In the genomic region with DNA sequence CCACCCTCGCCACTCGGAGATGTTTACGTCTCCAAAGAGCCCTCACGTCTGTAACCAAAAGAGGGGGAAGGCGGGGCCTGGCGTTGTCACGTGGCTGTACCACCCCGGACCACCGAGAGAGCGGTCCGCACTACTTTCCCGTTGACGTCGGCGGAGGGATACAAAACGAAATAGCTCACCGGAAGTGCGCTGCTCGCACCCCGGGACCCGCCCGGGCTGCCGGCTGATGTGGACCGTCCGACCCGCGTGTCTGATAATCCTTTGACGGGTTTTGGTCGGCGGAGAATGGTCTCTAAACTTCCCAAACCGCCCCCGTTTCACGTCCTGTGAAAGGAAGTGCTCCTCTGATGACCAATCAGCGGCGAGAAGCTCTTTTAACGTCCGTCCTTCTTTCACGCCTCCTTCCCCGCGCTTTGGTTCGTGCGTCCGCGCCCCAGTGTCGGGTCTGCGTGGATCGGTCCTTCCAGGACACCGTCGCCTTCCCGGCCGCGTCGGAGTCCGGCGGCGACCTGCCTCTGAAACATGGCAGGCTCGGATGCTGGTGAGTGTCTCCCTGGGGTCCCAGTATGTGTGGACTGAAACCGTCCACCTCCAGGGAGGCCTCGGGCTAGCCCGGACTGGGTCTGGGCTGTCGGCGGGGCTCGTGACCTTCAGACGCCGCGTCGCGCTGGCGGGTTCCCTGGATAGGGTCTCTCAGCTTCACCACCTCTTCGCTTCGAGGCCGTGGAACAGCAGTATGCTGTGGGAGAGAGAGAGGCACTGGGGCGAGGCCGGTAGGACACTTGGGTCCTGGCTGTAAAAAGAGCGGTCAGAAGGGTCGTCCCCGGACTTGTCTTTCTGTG, we compare ENCODE assay signal across 8 cellular contexts. TPM values are rescaled to one million over a fixed set of nuclear protein-coding genes. Genes with fewer than 3 reads are reported as not detected.
DNase-seq lines count a peak whose midpoint lies in the region; ATAC-seq and TF ChIP-seq lines count a peak whose summit lies in the region.

A gene with protein sequence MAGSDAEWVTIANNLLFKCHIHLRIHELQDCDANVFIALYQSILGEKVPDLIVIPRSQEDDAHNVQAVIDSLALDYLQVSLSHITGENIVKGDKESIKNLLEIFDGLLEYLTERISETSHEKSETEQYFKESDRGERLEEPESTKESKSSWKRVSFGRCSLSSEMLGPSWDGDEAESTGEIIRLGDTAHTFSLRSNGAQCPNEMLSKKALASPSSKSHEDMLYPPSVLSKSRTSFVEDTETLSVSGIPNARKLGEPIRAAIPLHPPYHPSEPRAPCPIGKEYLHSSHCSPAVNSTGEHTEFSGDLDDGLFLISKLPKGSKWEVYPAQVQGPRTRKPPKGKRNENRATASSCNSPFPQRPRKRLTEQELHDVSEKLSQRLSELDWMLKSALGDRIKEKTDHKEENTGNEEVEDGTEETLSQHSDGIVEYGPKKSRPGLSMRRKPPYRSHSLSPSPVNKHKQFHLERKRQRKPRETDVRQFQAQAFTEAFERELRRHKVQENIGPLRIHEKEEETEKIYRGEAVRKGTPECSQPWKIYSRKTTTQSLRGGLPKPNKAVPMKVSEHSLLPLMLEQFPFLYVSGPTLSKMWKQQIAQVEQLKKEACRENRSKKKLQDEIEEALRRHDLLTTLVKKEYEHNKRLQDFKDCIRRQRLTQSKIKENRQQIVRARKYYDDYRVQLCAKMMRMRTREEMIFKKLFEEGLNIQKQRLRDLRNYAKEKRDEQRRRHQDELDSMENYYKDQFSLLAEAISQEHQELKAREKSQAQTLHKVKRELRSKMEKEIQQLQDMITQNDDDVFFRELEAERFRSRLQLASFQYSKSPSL (plus strand): TSS at position 402 of the 842 bp plus-strand sequence. CDS start 121 bp downstream, at position 523.

- intact Hi-C loops in activated naive CD4-positive, alpha-beta T cell treated with anti-CD3 and anti-CD28 coated beads for 36 hours (cut with micrococcal nuclease) = loop anchor here (1.0 to 10.0 kb wide), 14 partner anchors 9 to 884 kb away; a partner anchor contains a TSS

- WGBS in gastroesophageal sphincter (ENCODE audit: low coverage in 1 of 2), 2 donors = 0% methylated on average over 2 to 8 of the region's 77 CpGs

- peak within 1 kb of the TSS; percentile 92 for H3K4me2 ChIP-seq in osteoblast (ENCODE audit: insufficient read depth, low read length)

- CTCF ChIA-PET in HEK293T (lab: Yijun Ruan, JAX) = interaction anchor here (0.6 to 1.0 kb wide), 4 partner anchors 9 to 88 kb away, joined by 3 to 4 read pairs (median 4); no protein-coding TSS in a partner anchor
- CTCF ChIA-PET in activated naive CD4-positive, alpha-beta T cell treated with anti-CD3 and anti-CD28 coated beads for 36 hours (lab: Charles Lee) = interaction anchor here (0.6 to 3.3 kb wide), 11 partner anchors 10 to 550 kb away, joined by 3 to 22 read pairs (median 3); a partner anchor contains a TSS

- peaks cover 56% of the 10 kb centered on the region for H3K36me3 Mint-ChIP-seq in activated naive CD4-positive, alpha-beta T cell treated with anti-CD3 and anti-CD28 coated beads for 36 hours (ENCODE audit: low read depth)

- DNase-seq in GM03348 (ENCODE audit: low spot score) = peak; percentile 94
- no peak for DNase-seq in HEK293T (ENCODE audit: extremely low spot score)
- peak; percentile 97 for DNase-seq in NB4 (ENCODE audit: low read depth)
- peak; percentile 98 for DNase-seq in SK-N-DZ (ENCODE audit: low spot score)
- DNase-seq in activated naive CD4-positive, alpha-beta T cell treated with anti-CD3 and anti-CD28 coated beads for 36 hours = peak; percentile 95
- peak; percentile 94 for DNase-seq in osteoblast (ENCODE audit: insufficient read length, low spot score, missing footprints)
- peak; percentile 89 for DNase-seq in thoracic aorta (ENCODE audit: low spot score)

- peaks cover 58% of the 10 kb centered on the region for H4K20me1 ChIP-seq in osteoblast (ENCODE audit: insufficient read depth, low read length)

- H3K9me3 ChIP-seq in gastroesophageal sphincter (no peaks in the 10 kb centered on the region), osteoblast (ENCODE audit: low read depth, low read length) (no peaks in the 10 kb centered on the region), thoracic aorta (no peaks in the 10 kb centered on the region)

- TF ChIP-seq EP300 in gastroesophageal sphincter (IDR thresholded peaks at IDR 0.05) = no peak

- H3K27ac Mint-ChIP-seq in activated naive CD4-positive, alpha-beta T cell treated with anti-CD3 and anti-CD28 coated beads for 36 hours = peak within 1 kb of the TSS; percentile 99

- peaks cover 10 to 64% (median 20%) of the 10 kb centered on the region in 3 donors for H3K4me1 ChIP-seq in gastroesophageal sphincter
- peaks cover 38% of the 10 kb centered on the region for H3K4me1 ChIP-seq in osteoblast (ENCODE audit: insufficient read depth, low read length)
- peaks cover 39 to 47% of the 10 kb centered on the region in 2 donors for H3K4me1 ChIP-seq in thoracic aorta (ENCODE audit: control insufficient read depth in 1 of 2, low read depth in 2 of 2)

- no peaks in the 10 kb centered on the region for H3K27me3 Mint-ChIP-seq in activated naive CD4-positive, alpha-beta T cell treated with anti-CD3 and anti-CD28 coated beads for 36 hours (ENCODE audit: low read depth)

- ATAC-seq in gastroesophageal sphincter (peak; percentile 86), thoracic aorta (ENCODE audit: insufficient number of reproducible peaks, low FRiP score, low read depth) (peak; percentile 81)

- H3K79me2 ChIP-seq in osteoblast (ENCODE audit: insufficient read depth, low read length) = peaks cover 84% of the 10 kb centered on the region

- TF ChIP-seq POLR2A in NB4 (IDR thresholded peaks at IDR 0.05; ENCODE audit: extremely low read depth, insufficient read length) (peak; percentile 54), gastroesophageal sphincter (IDR thresholded peaks at IDR 0.05) (peak; percentile 91 to 92)

- peak within 1 kb of the TSS; percentile 92 for H3K4me3 Mint-ChIP-seq in activated naive CD4-positive, alpha-beta T cell treated with anti-CD3 and anti-CD28 coated beads for 36 hours

- no peaks in the 10 kb centered on the region for H3K9me3 Mint-ChIP-seq in activated naive CD4-positive, alpha-beta T cell treated with anti-CD3 and anti-CD28 coated beads for 36 hours

- H3K27ac ChIP-seq in gastroesophageal sphincter (peak within 1 kb of the TSS; percentile 94 to 100 (median 98)), osteoblast (ENCODE audit: low read depth, low read length) (peak within 1 kb of the TSS; percentile 99), thoracic aorta (peak within 1 kb of the TSS; percentile 100)

- H3K27me3 ChIP-seq in gastroesophageal sphincter (no peaks in the 10 kb centered on the region), osteoblast (ENCODE audit: insufficient read depth, low read length) (no peaks in the 10 kb centered on the region), thoracic aorta (replicated peaks; ENCODE audit: insufficient read depth) (no peaks in the 10 kb centered on the region)

- TF ChIP-seq CTCF in NB4 (IDR thresholded peaks at IDR 0.05; ENCODE audit: low read depth, low read length) (no peak), gastroesophageal sphincter (IDR thresholded peaks at IDR 0.05) (no peak), osteoblast (IDR thresholded peaks at IDR 0.05; ENCODE audit: extremely low read depth, low read depth, low read length) (no peak), thoracic aorta (IDR thresholded peaks at IDR 0.05) (no peak)

- POLR2A ChIA-PET in HEK293T (lab: Yijun Ruan, JAX) = interaction anchor here (0.5 to 4.1 kb wide), 39 partner anchors 9 to 413 kb away, joined by 3 to 153 read pairs (median 3); a partner anchor contains a TSS

- peaks cover 15 to 49% of the 10 kb centered on the region in 2 donors for H3K36me3 ChIP-seq in gastroesophageal sphincter
- peaks cover 60% of the 10 kb centered on the region for H3K36me3 ChIP-seq in osteoblast (ENCODE audit: insufficient read depth, low read length)
- H3K36me3 ChIP-seq in thoracic aorta = peaks cover 39% of the 10 kb centered on the region

- peak within 1 kb of the TSS; percentile 99 for H3K4me3 ChIP-seq in NB4 (ENCODE audit: low read depth, low read length)
- peak within 1 kb of the TSS; percentile 84 to 85 for H3K4me3 ChIP-seq in gastroesophageal sphincter
- H3K4me3 ChIP-seq in osteoblast (ENCODE audit: insufficient read depth, low read length) = peak within 1 kb of the TSS; percentile 98
- H3K4me3 ChIP-seq in thoracic aorta = peak within 1 kb of the TSS; percentile 91

- peaks cover 53% of the 10 kb centered on the region for H3K4me1 Mint-ChIP-seq in activated naive CD4-positive, alpha-beta T cell treated with anti-CD3 and anti-CD28 coated beads for 36 hours (ENCODE audit: low read depth)

- H2AFZ ChIP-seq in osteoblast (ENCODE audit: low read length) = peak within 1 kb of the TSS; percentile 74

TF ChIP-seq in HEK293T, 16 proteins besides CTCF, POLR2A, EP300 and RAD21:
- TF ChIP-seq FOXK2 (IDR thresholded peaks at IDR 0.05) (peak; percentile 17; the same call in 1 of the 2 replicates), FOXM1 (IDR thresholded peaks at IDR 0.05; ENCODE audit: borderline replicate concordance) (no peak), NFRKB (IDR thresholded peaks at IDR 0.05) (peak; percentile 67; the same call in 1 of the 2 replicates), SP1 (IDR thresholded peaks at IDR 0.05) (no peak), TARDBP (IDR thresholded peaks at IDR 0.05) (peak; percentile 53; the same call in 1 of the 2 replicates), L3MBTL2 (conservative IDR thresholded peaks at IDR 0.05) (peak; percentile 94), ARNT (IDR thresholded peaks at IDR 0.05) (peak; percentile 20; the same call in 1 of the 2 replicates), ELF4 (IDR thresholded peaks at IDR 0.05) (peak; percentile 90), CTBP1 (IDR thresholded peaks at IDR 0.05; ENCODE audit: borderline replicate concordance) (0 out of 2 replicates have a peak, but pooled peaks have one; percentile 4)
- TF ChIP-seq, protein P1, sequence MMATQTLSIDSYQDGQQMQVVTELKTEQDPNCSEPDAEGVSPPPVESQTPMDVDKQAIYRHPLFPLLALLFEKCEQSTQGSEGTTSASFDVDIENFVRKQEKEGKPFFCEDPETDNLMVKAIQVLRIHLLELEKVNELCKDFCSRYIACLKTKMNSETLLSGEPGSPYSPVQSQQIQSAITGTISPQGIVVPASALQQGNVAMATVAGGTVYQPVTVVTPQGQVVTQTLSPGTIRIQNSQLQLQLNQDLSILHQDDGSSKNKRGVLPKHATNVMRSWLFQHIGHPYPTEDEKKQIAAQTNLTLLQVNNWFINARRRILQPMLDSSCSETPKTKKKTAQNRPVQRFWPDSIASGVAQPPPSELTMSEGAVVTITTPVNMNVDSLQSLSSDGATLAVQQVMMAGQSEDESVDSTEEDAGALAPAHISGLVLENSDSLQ (IDR thresholded peaks at IDR 0.05) = peak; percentile 63
TF ChIP-seq in HEK293T: peak in this region for 8.

RNA-seq across cellular contexts. Expression of the gene that starts here (rescaled TPM):
- 45.5 and 67.4 TPM in 2 replicates for polyA plus RNA-seq in SK-N-DZ (2014; cell fraction: cytosol; rRNA removed)
- 225 and 324 TPM in 2 replicates for polyA plus RNA-seq in SK-N-DZ (2014; cell fraction: nucleus; rRNA removed)
- total RNA-seq in activated naive CD4-positive, alpha-beta T cell treated with anti-CD3 and anti-CD28 coated beads for 36 hours = 10 to 100 TPM; 38.8 to 43.3 TPM
- 10 to 100 TPM; 18.6 to 52.0 (median 33.2) TPM for total RNA-seq in gastroesophageal sphincter
- total RNA-seq in osteoblast = 47.4 and 48.9 TPM in 2 replicates
- total RNA-seq in thoracic aorta = 10 to 100 TPM; 39.2 to 65.1 TPM
